Comparison of ENCODE assay signal across 8 cellular contexts in genomic region chr7:5284304-5285281, GRCh38. TPM values are rescaled to one million over a fixed set of nuclear protein-coding genes. Genes with fewer than 3 reads are reported as not detected.
DNase-seq lines count a peak whose midpoint lies in the region; ATAC-seq and TF ChIP-seq lines count a peak whose summit lies in the region.

No MANE protein-coding gene starts in this region.

- no peak overlapping the region for H3K27ac Mint-ChIP-seq in naive thymus-derived CD8-positive, alpha-beta T cell

- no peak for TF ChIP-seq CTCF in HEK293 (tag by site-specific recombination; IDR thresholded peaks at IDR 0.05)

- peaks cover 2 to 20% (median 7%) of the 10 kb centered on the region in 5 donors for H3K27me3 Mint-ChIP-seq in naive thymus-derived CD8-positive, alpha-beta T cell

- DNase-seq in COR-L47 (lab: John Stamatoyannopoulos, UW) (peak; percentile 44), NCI-H82 (lab: John Stamatoyannopoulos, UW) (peak; percentile 98), cerebellum (ENCODE audit: low spot score) (peak; percentile 21), GM03348 (ENCODE audit: low spot score) (no peak)
- DNase-seq in naive thymus-derived CD8-positive, alpha-beta T cell, result no peak

- POLR2A ChIA-PET in HEK293 (lab: Yijun Ruan, JAX), result interaction anchor here (0.6 to 1.0 kb wide), 2 partner anchors 44 to 551 kb away, joined by 3 to 4 read pairs; no protein-coding TSS in a partner anchor
- POLR2A ChIA-PET in naive thymus-derived CD8-positive, alpha-beta T cell (lab: Charles Lee), result no interaction called here

- no peak overlapping the region for H3K27ac ChIP-seq in HEK293 (ENCODE audit: extremely low read depth, low read depth, low read length)

- H3K4me1 ChIP-seq in HEK293 (ENCODE audit: control insufficient read depth, insufficient read depth, low read length), result no peaks in the 10 kb centered on the region; the same call in 1 of the 2 replicates

- no peak overlapping the region for H3K4me3 ChIP-seq in HEK293 (ENCODE audit: low read depth, low read length)

- H3K4me1 Mint-ChIP-seq in naive thymus-derived CD8-positive, alpha-beta T cell, result peaks cover 0 to 2% (median 0%) of the 10 kb centered on the region in 4 donors

- H3K9me3 ChIP-seq in HEK293 (ENCODE audit: control insufficient read depth, insufficient read depth, low read depth, low read length), result no peaks in the 10 kb centered on the region

- no peak for ATAC-seq in naive thymus-derived CD8-positive, alpha-beta T cell
- ATAC-seq in HG02840 (IDR thresholded peaks at IDR 0.05; ENCODE audit: low FRiP score, unreplicated experiment), result no peak
- ATAC-seq in GM18873 (IDR thresholded peaks at IDR 0.05; ENCODE audit: low FRiP score, unreplicated experiment), result no peak

- no peaks in the 10 kb centered on the region for H3K9me3 Mint-ChIP-seq in naive thymus-derived CD8-positive, alpha-beta T cell

- H3K36me3 ChIP-seq in HEK293 (ENCODE audit: control insufficient read depth in 2 of 2, insufficient read depth in 1 of 2, low read length in 2 of 2), result no peaks in the 10 kb centered on the region

- CTCF ChIA-PET in HEK293 (lab: Yijun Ruan, JAX), result interaction anchor here (0.6 to 1.5 kb wide), 8 partner anchors 15 to 187 kb away, joined by 3 to 7 read pairs (median 4); no protein-coding TSS in a partner anchor

- H3K4me3 Mint-ChIP-seq in naive thymus-derived CD8-positive, alpha-beta T cell, result peak overlapping the region in 9 of 10 donors; percentile 28 to 79 (median 59)

- no peaks in the 10 kb centered on the region for H3K36me3 Mint-ChIP-seq in naive thymus-derived CD8-positive, alpha-beta T cell

TF ChIP-seq in HEK293, 187 proteins besides CTCF, POLR2A, EP300 and RAD21 (continues in another document):
- TF ChIP-seq ZBTB10 (tag by site-specific recombination; IDR thresholded peaks at IDR 0.05) (no peak), ZBTB11 (tag by site-specific recombination; conservative IDR thresholded peaks at IDR 0.05; ENCODE audit: low read depth) (no peak), HIC1 (tag by site-specific recombination; IDR thresholded peaks at IDR 0.05) (peak; percentile 49; the same call in 1 of the 2 replicates), ZNF211 (tag by site-specific recombination; IDR thresholded peaks at IDR 0.05; ENCODE audit: low read depth) (no peak), EGR2 (tag by site-specific recombination; IDR thresholded peaks at IDR 0.05; ENCODE audit: low read depth) (peak; percentile 36; the same call in 1 of the 2 replicates), ZNF48 (tag by site-specific recombination; IDR thresholded peaks at IDR 0.05) (no peak), ZNF785 (tag by site-specific recombination; IDR thresholded peaks at IDR 0.05) (no peak), ZNF138 (tag by site-specific recombination; IDR thresholded peaks at IDR 0.05; ENCODE audit: borderline replicate concordance) (no peak), GLIS1 (tag by site-specific recombination; IDR thresholded peaks at IDR 0.05) (peak; percentile 20; the same call in 1 of the 2 replicates), GLIS2 (tag by site-specific recombination; IDR thresholded peaks at IDR 0.05) (peak; percentile 37; the same call in 1 of the 2 replicates), ZFP37 (tag by site-specific recombination; IDR thresholded peaks at IDR 0.05) (no peak), TCF7L2 (IDR thresholded peaks at IDR 0.05; ENCODE audit: borderline replicate concordance, low read depth, low read length) (no peak), ZNF184 (tag by site-specific recombination; IDR thresholded peaks at IDR 0.05) (no peak), ZSCAN30 (tag by site-specific recombination; IDR thresholded peaks at IDR 0.05) (no peak), ZBTB8A (tag by site-specific recombination; IDR thresholded peaks at IDR 0.05) (no peak), MEIS1 (CRISPR knock-in tag; IDR thresholded peaks at IDR 0.05; ENCODE audit: borderline replicate concordance) (no peak), ZNF529 (tag by site-specific recombination; IDR thresholded peaks at IDR 0.05; ENCODE audit: insufficient replicate concordance) (no peak), ZNF423 (tag by site-specific recombination; IDR thresholded peaks at IDR 0.05) (no peak), ZBTB21 (tag by site-specific recombination; IDR thresholded peaks at IDR 0.05) (no peak)
- TF ChIP-seq, protein P1, sequence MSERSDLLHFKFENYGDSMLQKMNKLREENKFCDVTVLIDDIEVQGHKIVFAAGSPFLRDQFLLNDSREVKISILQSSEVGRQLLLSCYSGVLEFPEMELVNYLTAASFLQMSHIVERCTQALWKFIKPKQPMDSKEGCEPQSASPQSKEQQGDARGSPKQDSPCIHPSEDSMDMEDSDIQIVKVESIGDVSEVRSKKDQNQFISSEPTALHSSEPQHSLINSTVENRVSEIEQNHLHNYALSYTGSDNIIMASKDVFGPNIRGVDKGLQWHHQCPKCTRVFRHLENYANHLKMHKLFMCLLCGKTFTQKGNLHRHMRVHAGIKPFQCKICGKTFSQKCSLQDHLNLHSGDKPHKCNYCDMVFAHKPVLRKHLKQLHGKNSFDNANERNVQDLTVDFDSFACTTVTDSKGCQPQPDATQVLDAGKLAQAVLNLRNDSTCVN (tag by site-specific recombination; optimal IDR thresholded peaks at IDR 0.05), result peak; percentile 8

RNA-seq across cellular contexts. Expression of gene SLC29A4, which starts 1.9 kb away (rescaled TPM):
- 22.6 TPM for total RNA-seq in cerebellum
- under 1 TPM; 0.05 to 0.16 TPM for total RNA-seq in naive thymus-derived CD8-positive, alpha-beta T cell
- under 1 TPM in 2 of 3 donors, not detected in 1; 0.27 to 0.39 TPM for polyA plus RNA-seq in naive thymus-derived CD8-positive, alpha-beta T cell

Comparison
In these comparisons a context has a peak if more than half of its experiments do, and no peak if none do; other contexts are left out.
1. DNase-seq: peak in COR-L47 (single experiment), NCI-H82 (single experiment) and cerebellum (single experiment); none in naive thymus-derived CD8-positive, alpha-beta T cell (0 of 10) and GM03348 (single experiment).
2. RNA of gene SLC29A4, which starts 1.9 kb away (total RNA-seq): 22.6 TPM in cerebellum (single experiment); 0.05 to 0.16 TPM in naive thymus-derived CD8-positive, alpha-beta T cell; every median in the first group is over 10 times any median in the second.